In genomic region chr10:80497187-80498038, GRCh38 we compare ENCODE assay signal across 8 cellular contexts. TPM values are rescaled to one million over a fixed set of nuclear protein-coding genes. Genes with fewer than 3 reads are reported as not detected.
DNase-seq lines count a peak whose midpoint lies in the region; ATAC-seq and TF ChIP-seq lines count a peak whose summit lies in the region.

No MANE protein-coding gene starts in this region.

- no peak for TF ChIP-seq POLR2A in breast epithelium (IDR thresholded peaks at IDR 0.05)
- no peak for TF ChIP-seq POLR2A in tibial nerve (IDR thresholded peaks at IDR 0.05)

- peaks cover 78% of the 10 kb centered on the region for H3K4me1 Mint-ChIP-seq in activated CD4-positive, alpha-beta T cell treated with anti-CD3 and anti-CD28 coated beads, Interleukin-2, amount 10 ng/mL, durations not matched to agents 24 days and 14 days

- 69% methylated on average over 7 of the region's 7 CpGs for WGBS in liver
- 44 to 49% methylated on average over 6 of the region's 7 CpGs for WGBS in tibial nerve, 2 donors

- DNase-seq in activated CD4-positive, alpha-beta T cell treated with anti-CD3 and anti-CD28 coated beads, Interleukin-2, amount 10 ng/mL, durations not matched to agents 24 days and 14 days, result no peak
- no peak for DNase-seq in activated CD4-positive, alpha-beta T cell treated with anti-CD3 and anti-CD28 coated beads, Interleukin-2, amount 50 U/mL, for 1 hour
- DNase-seq in breast epithelium (ENCODE audit: low spot score in 2 of 2) (no peak), tibial nerve (ENCODE audit: low spot score in 2 of 2) (no peak), superior temporal gyrus (ENCODE audit: extremely low spot score) (no peak)

- peaks cover 7% of the 10 kb centered on the region for H3K9me3 Mint-ChIP-seq in activated CD4-positive, alpha-beta T cell treated with anti-CD3 and anti-CD28 coated beads, Interleukin-2, amount 10 ng/mL, durations not matched to agents 24 days and 14 days

- no peaks in the 10 kb centered on the region for H3K36me3 ChIP-seq in breast epithelium
- peaks cover 0 to 2% (median 0%) of the 10 kb centered on the region in 4 donors for H3K36me3 ChIP-seq in liver (ENCODE audit: control insufficient read depth in 4 of 4, insufficient read depth in 3 of 4, low read depth in 1 of 4, low read length in 3 of 4)
- H3K36me3 ChIP-seq in tibial nerve, result peaks cover 0 to 11% (median 0%) of the 10 kb centered on the region in 3 donors

- H3K27ac ChIP-seq in breast epithelium, result peak overlapping the region; percentile 92 to 96
- peak overlapping the region; percentile 82 to 87 for H3K27ac ChIP-seq in liver (ENCODE audit: low read depth in 1 of 2, low read length in 2 of 2)
- peak overlapping the region; percentile 70 to 96 (median 82) for H3K27ac ChIP-seq in tibial nerve

- no peaks in the 10 kb centered on the region for H3K9me3 ChIP-seq in breast epithelium
- no peaks in the 10 kb centered on the region for H3K9me3 ChIP-seq in liver (ENCODE audit: control insufficient read depth in 4 of 4, low read length in 3 of 4)
- peaks cover 0 to 6% (median 0%) of the 10 kb centered on the region in 4 donors for H3K9me3 ChIP-seq in tibial nerve

- TF ChIP-seq RAD21 in liver (IDR thresholded peaks at IDR 0.05), result no peak

- H3K27me3 ChIP-seq in breast epithelium, result no peaks in the 10 kb centered on the region
- H3K27me3 ChIP-seq in liver (ENCODE audit: control insufficient read depth in 4 of 4, insufficient read depth in 4 of 4, low read length in 3 of 4), result no peaks in the 10 kb centered on the region
- no peaks in the 10 kb centered on the region for H3K27me3 ChIP-seq in tibial nerve

- H3K9ac ChIP-seq in liver (ENCODE audit: low read depth in 1 of 2, low read length in 2 of 2), result no peak overlapping the region

- TF ChIP-seq EP300 in tibial nerve (IDR thresholded peaks at IDR 0.05), result peak in 1 of 2 donors; percentile 64

- peaks cover 22 to 42% of the 10 kb centered on the region in 2 donors for H3K4me1 ChIP-seq in breast epithelium
- peaks cover 24 to 68% (median 57%) of the 10 kb centered on the region in 4 donors for H3K4me1 ChIP-seq in liver (ENCODE audit: control insufficient read depth in 4 of 4, insufficient read depth in 4 of 4, low read length in 3 of 4)
- H3K4me1 ChIP-seq in tibial nerve, result peaks cover 9 to 100% (median 88%) of the 10 kb centered on the region in 4 donors

- peaks cover 39% of the 10 kb centered on the region for H3K36me3 Mint-ChIP-seq in activated CD4-positive, alpha-beta T cell treated with anti-CD3 and anti-CD28 coated beads, Interleukin-2, amount 10 ng/mL, durations not matched to agents 24 days and 14 days (ENCODE audit: low read depth)

- H3K27me3 Mint-ChIP-seq in activated CD4-positive, alpha-beta T cell treated with anti-CD3 and anti-CD28 coated beads, Interleukin-2, amount 10 ng/mL, durations not matched to agents 24 days and 14 days, result no peaks in the 10 kb centered on the region

- no peak for TF ChIP-seq CTCF in breast epithelium (IDR thresholded peaks at IDR 0.05)
- TF ChIP-seq CTCF in liver (IDR thresholded peaks at IDR 0.05; ENCODE audit: low read depth, low read length, missing input control), result no peak
- no peak for TF ChIP-seq CTCF in tibial nerve (IDR thresholded peaks at IDR 0.05)

- H3K4me3 ChIP-seq in breast epithelium, result no peak overlapping the region
- no peak overlapping the region for H3K4me3 ChIP-seq in liver (ENCODE audit: low read depth in 1 of 3, low read length in 3 of 3)
- H3K4me3 ChIP-seq in tibial nerve, result no peak overlapping the region

- peak overlapping the region; percentile 75 for H3K4me3 Mint-ChIP-seq in activated CD4-positive, alpha-beta T cell treated with anti-CD3 and anti-CD28 coated beads, Interleukin-2, amount 10 ng/mL, durations not matched to agents 24 days and 14 days

- intact Hi-C loops in activated CD4-positive, alpha-beta T cell treated with anti-CD3 and anti-CD28 coated beads, Interleukin-2, amount 10 ng/mL, durations not matched to agents 24 days and 14 days (cut with micrococcal nuclease), result loop anchor here (1.0 kb wide), 1 partner anchor 9 kb away; no protein-coding TSS in a partner anchor
- intact Hi-C loops in breast epithelium (cut with DNase I; ENCODE audit: low total_unique reads), result no loop called here

- ATAC-seq in GM19395 (IDR thresholded peaks at IDR 0.05; ENCODE audit: unreplicated experiment) (no peak), GM21360 (IDR thresholded peaks at IDR 0.05; ENCODE audit: unreplicated experiment) (no peak)

- peak overlapping the region; percentile 95 for H3K27ac Mint-ChIP-seq in activated CD4-positive, alpha-beta T cell treated with anti-CD3 and anti-CD28 coated beads, Interleukin-2, amount 10 ng/mL, durations not matched to agents 24 days and 14 days

TF ChIP-seq in liver, 16 proteins besides CTCF, POLR2A, EP300 and RAD21:
- no peak for TF ChIP-seq EGR1 (IDR thresholded peaks at IDR 0.05; ENCODE audit: low read depth in 2 of 2)
- TF ChIP-seq RXRA (IDR thresholded peaks at IDR 0.05), result peak in 1 of 2 donors; percentile 4
- TF ChIP-seq NR2F2 (IDR thresholded peaks at IDR 0.05), result peak; percentile 98
- TF ChIP-seq YY1 (IDR thresholded peaks at IDR 0.05), result no peak
- TF ChIP-seq SP1 (IDR thresholded peaks at IDR 0.05), result peak; percentile 47

RNA-seq across cellular contexts. Expression of gene SH2D4B, which starts 40.3 kb away (rescaled TPM):
- total RNA-seq in activated CD4-positive, alpha-beta T cell treated with anti-CD3 and anti-CD28 coated beads, Interleukin-2, amount 10 ng/mL, durations not matched to agents 24 days and 14 days, result 0.19 and 0.23 TPM in 2 replicates
- total RNA-seq in breast epithelium (under 1 TPM in 2 of 3 donors, not detected in 1; 0.15 to 0.16 TPM), liver (under 1 TPM in 1 of 2 donors, not detected in 1; 0.19 TPM), tibial nerve (not detected)
- not detected for polyA plus RNA-seq in liver

RNA-seq across cellular contexts. Expression of gene TSPAN14, which starts 43.3 kb away (rescaled TPM):
- total RNA-seq in activated CD4-positive, alpha-beta T cell treated with anti-CD3 and anti-CD28 coated beads, Interleukin-2, amount 10 ng/mL, durations not matched to agents 24 days and 14 days, result 57.8 and 61.7 TPM in 2 replicates
- total RNA-seq in breast epithelium (10 to 100 TPM; 52.8 to 76.8 (median 74.8) TPM), liver (10 to 100 TPM; 27.0 to 36.8 TPM), tibial nerve (100 to 1,000 TPM; 123 to 163 (median 150) TPM)
- polyA plus RNA-seq in liver, result 10 to 100 TPM; 19.9 to 27.6 TPM
